In the genomic region with DNA sequence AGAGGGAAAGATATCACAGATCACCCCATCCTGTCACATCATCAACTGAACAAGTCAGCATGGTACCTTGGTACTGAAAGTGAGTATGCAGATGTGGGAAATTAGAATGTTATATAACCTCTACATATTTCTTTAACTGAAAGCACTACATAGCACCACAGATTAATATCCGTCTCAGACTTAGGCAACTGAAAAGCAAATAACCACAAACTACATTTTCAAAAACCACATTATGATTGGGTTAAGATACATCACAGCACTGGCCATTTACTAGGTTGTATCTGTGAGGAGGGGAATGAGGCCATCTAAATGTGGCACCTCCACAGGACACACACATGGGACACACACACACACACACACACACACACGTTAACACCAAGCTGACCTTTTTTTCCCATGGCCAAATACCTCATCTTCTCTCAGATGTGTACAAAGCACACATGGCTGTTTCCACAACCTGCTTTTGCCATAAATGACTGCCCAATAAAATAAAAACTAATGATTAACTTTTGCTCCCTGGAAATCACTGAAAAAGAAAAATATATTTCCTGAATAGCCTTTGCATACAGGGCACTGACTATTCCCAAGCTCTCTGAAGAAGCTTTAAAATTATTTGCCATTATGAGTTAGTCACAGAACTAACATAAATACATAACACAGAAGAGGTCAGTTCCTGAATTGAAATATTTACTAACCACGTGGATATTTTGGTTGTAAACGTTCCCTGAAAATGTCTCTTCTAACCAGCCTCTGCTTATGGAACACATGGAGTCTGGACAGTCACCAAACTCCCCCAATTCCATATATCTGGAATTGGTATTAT, we compare ENCODE assay signal across 10 cellular contexts.
DNase-seq lines count a peak whose midpoint lies in the region; ATAC-seq and TF ChIP-seq lines count a peak whose summit lies in the region.
"Had no signal": no experiment of that assay in that cellular context is flagged by ENCODE, and none has a peak within 500 bp of the region (broad histone marks: within the 10 kb centered on the region; RNA-seq: fewer than 3 reads in every experiment).

No MANE protein-coding gene starts in this region.

- no peak overlapping the region for H3K27ac Mint-ChIP-seq in T-cell

- H3K27ac ChIP-seq in dorsolateral prefrontal cortex: peak overlapping the region in 3 of 59 donors; percentile 6 to 66 (median 11)
- H3K27ac ChIP-seq: prostate gland had no signal

- no peak overlapping the region for H3K4me3 ChIP-seq in dorsolateral prefrontal cortex
- H3K4me3 ChIP-seq: prostate gland had no signal

- H3K9me3 Mint-ChIP-seq in T-cell: no peaks in the 10 kb centered on the region

- no peak for TF ChIP-seq CTCF in dorsolateral prefrontal cortex (IDR thresholded peaks at IDR 0.05 in 54 of 56, conservative IDR thresholded peaks at IDR 0.05 in 2 of 56; ENCODE audit: low read depth in 1 of 56, partially characterized antibody in 56 of 56)

- H3K4me1 Mint-ChIP-seq in T-cell: peaks cover 0 to 23% (median 21%) of the 10 kb centered on the region in 3 donors

- ATAC-seq in GM18861 (IDR thresholded peaks at IDR 0.05; ENCODE audit: unreplicated experiment) (peak; percentile 51), GM21619 (IDR thresholded peaks at IDR 0.05; ENCODE audit: unreplicated experiment) (peak; percentile 67), HG03558 (IDR thresholded peaks at IDR 0.05; ENCODE audit: extremely low read depth, unreplicated experiment) (peak; percentile 34), left colon (peak; percentile 45), T-cell (replicated peaks in 1 of 4) (no peak)

- H3K27me3 Mint-ChIP-seq in T-cell: no peaks in the 10 kb centered on the region

- intact Hi-C loops in left colon (cut with DNase I, micrococcal nuclease): no loop called here
- intact Hi-C loops in dorsolateral prefrontal cortex (cut with DNase I): no loop called here

- H3K4me3 Mint-ChIP-seq in T-cell: no peak overlapping the region

- POLR2A ChIA-PET in T-cell (lab: Charles Lee): no interaction called here

- CTCF ChIA-PET in T-cell (lab: Charles Lee): interaction anchor here in 1 of 2 donors (0.7 kb wide), 1 partner anchor 8 kb away, joined by 4 read pairs; no protein-coding TSS in a partner anchor

- H3K27me3 ChIP-seq in dorsolateral prefrontal cortex: no peaks in the 10 kb centered on the region

- peaks cover 72% of the 10 kb centered on the region for H3K36me3 Mint-ChIP-seq in T-cell

- DNase-seq in left colon (no peak), NCI-H2196 (lab: John Stamatoyannopoulos, UW; ENCODE audit: unreplicated experiment) (no peak), NK-92 (lab: John Stamatoyannopoulos, UW; ENCODE audit: unreplicated experiment) (no peak), T-cell (no peak), dorsolateral prefrontal cortex (no peak)
- DNase-seq: NCI-H526 had no signal

Comparison
In these comparisons a context has a peak if more than half of its experiments do, and no peak if none do; other contexts are left out.
1. ATAC-seq: peak in GM18861 (single experiment), GM21619 (single experiment), HG03558 (single experiment) and left colon (single experiment); none in T-cell (0 of 4).